In genomic region chr1:186950547-186950946, GRCh38 we compare ENCODE assay signal across 2 cellular contexts.
A peak's percentile ranks its signal among the peaks of the same experiment; 100 is the strongest.
TF ChIP-seq lines count a peak whose summit lies in the region.

No MANE protein-coding gene starts in this region.

TF ChIP-seq in SK-N-SH, 30 proteins besides CTCF, POLR2A, EP300 and RAD21 (continued from another document):
- TF ChIP-seq ZBTB33 (IDR thresholded peaks at IDR 0.05; ENCODE audit: borderline replicate concordance, low read depth) (no peak), CHD2 (IDR thresholded peaks at IDR 0.05; ENCODE audit: low read length, partially characterized antibody) (no peak), TAF1 (IDR thresholded peaks at IDR 0.05; ENCODE audit: borderline replicate concordance, low read depth, low read length) (no peak), EZH2phosphoT487 (IDR thresholded peaks at IDR 0.05; ENCODE audit: borderline replicate concordance, low read depth) (no peak), YY1 (IDR thresholded peaks at IDR 0.05; ENCODE audit: low read depth) (no peak), SIN3A (IDR thresholded peaks at IDR 0.05; ENCODE audit: borderline replicate concordance, low read depth, low read length) (no peak), NFIC (IDR thresholded peaks at IDR 0.05; ENCODE audit: borderline replicate concordance) (peak; percentile 57; the same call in 1 of the 2 replicates), REST (IDR thresholded peaks at IDR 0.05; ENCODE audit: low read depth, low read length) (no peak), ELF1 (IDR thresholded peaks at IDR 0.05) (no peak), MEF2A (IDR thresholded peaks at IDR 0.05; ENCODE audit: borderline replicate concordance, low read depth) (no peak), USF1 (IDR thresholded peaks at IDR 0.05; ENCODE audit: borderline replicate concordance, low read depth) (no peak), POLR2AphosphoS5 (IDR thresholded peaks at IDR 0.05; ENCODE audit: low read depth, low read length) (no peak), SMC3 (IDR thresholded peaks at IDR 0.05; ENCODE audit: low read depth, low read length) (no peak), FOXM1 (IDR thresholded peaks at IDR 0.05; ENCODE audit: low read depth) (no peak), RXRA (IDR thresholded peaks at IDR 0.05; ENCODE audit: borderline replicate concordance, low read depth) (no peak), TCF12 (IDR thresholded peaks at IDR 0.05) (no peak), JUND (IDR thresholded peaks at IDR 0.05) (peak; percentile 22; the same call in 1 of the 2 replicates), RFX5 (IDR thresholded peaks at IDR 0.05; ENCODE audit: low read length) (no peak), GABPA (IDR thresholded peaks at IDR 0.05; ENCODE audit: low read depth) (no peak), USF2 (IDR thresholded peaks at IDR 0.05; ENCODE audit: borderline replicate concordance, low read depth, low read length) (no peak), GATA2 (CRISPR knock-in tag; IDR thresholded peaks at IDR 0.05) (no peak), FOSL2 (IDR thresholded peaks at IDR 0.05; ENCODE audit: borderline replicate concordance, low read depth) (peak; percentile 36; the same call in 1 of the 2 replicates)

TF ChIP-seq in SK-N-SH treated with all-trans-retinoic acid at 6 μM for 48 hours, 23 proteins besides CTCF, POLR2A, EP300 and RAD21 (continued from another document):
- TF ChIP-seq ZC3H10 (CRISPR knock-in tag; IDR thresholded peaks at IDR 0.05) = no peak
- TF ChIP-seq ARNTL (CRISPR knock-in tag; IDR thresholded peaks at IDR 0.05; ENCODE audit: borderline replicate concordance, low read depth) = no peak
- TF ChIP-seq ZNF70 (CRISPR knock-in tag; IDR thresholded peaks at IDR 0.05) = no peak
- TF ChIP-seq ESRRG (CRISPR knock-in tag; IDR thresholded peaks at IDR 0.05) = no peak
- TF ChIP-seq SNAI2 (CRISPR knock-in tag; IDR thresholded peaks at IDR 0.05) = no peak
- TF ChIP-seq TCF4 (CRISPR knock-in tag; IDR thresholded peaks at IDR 0.05; ENCODE audit: borderline replicate concordance) = no peak
- no peak for TF ChIP-seq ZNF565 (CRISPR knock-in tag; conservative IDR thresholded peaks at IDR 0.05; ENCODE audit: low read depth)
